ENCODE assay signal across 16 cellular contexts in the genomic region with DNA sequence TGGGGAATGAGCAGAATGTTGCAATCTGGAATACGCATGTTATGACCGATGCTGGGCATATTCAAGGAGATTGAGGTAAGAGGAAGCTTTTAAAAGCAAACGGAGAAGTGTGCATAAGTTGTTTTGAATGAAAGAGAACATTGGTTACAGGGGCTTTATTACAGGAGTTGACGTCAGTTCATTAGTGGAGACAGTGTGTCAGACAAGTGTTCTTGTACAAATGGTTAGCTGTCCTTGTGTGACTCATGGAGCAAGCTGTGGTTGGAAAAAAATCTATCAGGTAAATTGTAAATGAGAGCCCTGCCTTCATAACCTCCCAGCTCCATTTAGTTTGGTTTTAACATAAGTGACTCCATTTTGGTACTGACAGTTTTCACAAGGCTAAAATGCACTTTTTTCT.
A peak's percentile ranks its signal among the peaks of the same experiment; 100 is the strongest.
DNase-seq lines count a peak whose midpoint lies in the region; ATAC-seq, FAIRE-seq and TF ChIP-seq lines count a peak whose summit lies in the region.
"Had no signal": no experiment of that assay in that cellular context is flagged by ENCODE, and none has a peak within 500 bp of the region (broad histone marks: within the 10 kb centered on the region; RNA-seq: fewer than 3 reads in every experiment).

No MANE protein-coding gene starts in this region.

- peak; percentile 69 for ATAC-seq in activated naive CD8-positive, alpha-beta T cell treated with anti-CD3 and anti-CD28 coated beads, Interleukin-2, amount 50 U/mL, for 24 hours
- ATAC-seq: GM23338 had no signal

- in situ Hi-C loops in SK-MEL-5 (cut with HindIII; ENCODE audit: low pct_unique_long_range_greater_than_20kb, low sequenced_read_pairs), result no loop called here

- no peaks in the 10 kb centered on the region for H3K9me3 Mint-ChIP-seq in activated naive CD8-positive, alpha-beta T cell treated with anti-CD3 and anti-CD28 coated beads, Interleukin-2, amount 50 U/mL, for 24 hours
- H3K9me3 Mint-ChIP-seq in activated naive CD8-positive, alpha-beta T cell treated with anti-CD3 and anti-CD28 coated beads for 36 hours, result no peaks in the 10 kb centered on the region
- H3K9me3 Mint-ChIP-seq: CD4-positive, alpha-beta T cell; GM23338 had no signal

- H3K4me3 ChIP-seq in bronchial epithelial cell (ENCODE audit: low read depth, low read length), result no peak overlapping the region
- H3K4me3 ChIP-seq: GM23338 had no signal

- H3K36me3 Mint-ChIP-seq in activated naive CD8-positive, alpha-beta T cell treated with anti-CD3 and anti-CD28 coated beads, Interleukin-2, amount 50 U/mL, for 24 hours (ENCODE audit: low read depth), result no peaks in the 10 kb centered on the region
- no peaks in the 10 kb centered on the region for H3K36me3 Mint-ChIP-seq in activated naive CD8-positive, alpha-beta T cell treated with anti-CD3 and anti-CD28 coated beads for 36 hours

- no peaks in the 10 kb centered on the region for H3K27me3 Mint-ChIP-seq in activated naive CD8-positive, alpha-beta T cell treated with anti-CD3 and anti-CD28 coated beads, Interleukin-2, amount 50 U/mL, for 24 hours
- peaks cover 7% of the 10 kb centered on the region for H3K27me3 Mint-ChIP-seq in activated naive CD8-positive, alpha-beta T cell treated with anti-CD3 and anti-CD28 coated beads for 36 hours
- H3K27me3 Mint-ChIP-seq: B cell; CD4-positive, alpha-beta T cell had no signal

- no peaks in the 10 kb centered on the region for H3K36me3 ChIP-seq in bronchial epithelial cell (ENCODE audit: control insufficient read depth, insufficient read depth, low read length)

- FAIRE-seq in bronchial epithelial cell (lab: Jason Lieb, UNC), result no peak
- FAIRE-seq: A204.1, GM12892 had no signal

- DNase-seq in activated naive CD8-positive, alpha-beta T cell treated with anti-CD3 and anti-CD28 coated beads, Interleukin-2, amount 50 U/mL, for 24 hours, result no peak
- DNase-seq in activated naive CD8-positive, alpha-beta T cell treated with anti-CD3 and anti-CD28 coated beads for 36 hours, result no peak
- DNase-seq in SK-MEL-5 (ENCODE audit: low read depth, low spot score), result peak; percentile 7
- DNase-seq in bronchial epithelial cell (ENCODE audit: low read depth), result peak; percentile 1
- no peak for DNase-seq in NK-92 treated with Interleukin-12 subunit alpha and Interleukin-12 subunit beta, amount 100 ng/mL, for 24 hours (lab: John Stamatoyannopoulos, UW)
- no peak for DNase-seq in stimulated activated CD4-positive, alpha-beta T cell treated with anti-CD3 and anti-CD28 coated beads, Interleukin-15, amount 100 ng/mL, for 24 hours
- DNase-seq in HUDEP-2 (lab: John Stamatoyannopoulos, UW; ENCODE audit: unreplicated experiment in 76 of 76), result no peak
- DNase-seq: C1 segment of cervical spinal cord; CD4-positive, alpha-beta T cell; DND-41; GDM1; H7 had no signal

- H3K4me3 Mint-ChIP-seq in activated naive CD8-positive, alpha-beta T cell treated with anti-CD3 and anti-CD28 coated beads, Interleukin-2, amount 50 U/mL, for 24 hours, result no peak overlapping the region
- no peak overlapping the region for H3K4me3 Mint-ChIP-seq in activated naive CD8-positive, alpha-beta T cell treated with anti-CD3 and anti-CD28 coated beads for 36 hours
- H3K4me3 Mint-ChIP-seq: B cell; CD4-positive, alpha-beta T cell; GM23338 had no signal

- no peak overlapping the region for H3K27ac Mint-ChIP-seq in activated naive CD8-positive, alpha-beta T cell treated with anti-CD3 and anti-CD28 coated beads, Interleukin-2, amount 50 U/mL, for 24 hours
- no peak overlapping the region for H3K27ac Mint-ChIP-seq in activated naive CD8-positive, alpha-beta T cell treated with anti-CD3 and anti-CD28 coated beads for 36 hours
- H3K27ac Mint-ChIP-seq: B cell; CD4-positive, alpha-beta T cell; GM23338 had no signal

- no peaks in the 10 kb centered on the region for H3K4me1 Mint-ChIP-seq in activated naive CD8-positive, alpha-beta T cell treated with anti-CD3 and anti-CD28 coated beads, Interleukin-2, amount 50 U/mL, for 24 hours
- H3K4me1 Mint-ChIP-seq in activated naive CD8-positive, alpha-beta T cell treated with anti-CD3 and anti-CD28 coated beads for 36 hours, result no peaks in the 10 kb centered on the region
- H3K4me1 Mint-ChIP-seq: B cell, GM23338 had no signal

- no peaks in the 10 kb centered on the region for H3K27me3 ChIP-seq in bronchial epithelial cell (ENCODE audit: control insufficient read depth, insufficient read depth, low read length)

- no peak for TF ChIP-seq CTCF in bronchial epithelial cell (IDR thresholded peaks at IDR 0.05; ENCODE audit: insufficient read depth, low read length, severe bottlenecking)

Comparison
In these comparisons a context has a peak if more than half of its experiments do, and no peak if none do; other contexts are left out.
1. DNase-seq: peak in SK-MEL-5 (single experiment) and bronchial epithelial cell (single experiment); none in activated naive CD8-positive, alpha-beta T cell treated with anti-CD3 and anti-CD28 coated beads, Interleukin-2, amount 50 U/mL, for 24 hours (single experiment), activated naive CD8-positive, alpha-beta T cell treated with anti-CD3 and anti-CD28 coated beads for 36 hours (single experiment), NK-92 treated with Interleukin-12 subunit alpha and Interleukin-12 subunit beta, amount 100 ng/mL, for 24 hours (single experiment), stimulated activated CD4-positive, alpha-beta T cell treated with anti-CD3 and anti-CD28 coated beads, Interleukin-15, amount 100 ng/mL, for 24 hours (single experiment) and HUDEP-2 (0 of 76).